In genomic region chr5:28084069-28084468, GRCh38 we compare ENCODE assay signal across 29 cellular contexts.
DNase-seq lines count a peak whose midpoint lies in the region; ATAC-seq, FAIRE-seq and TF ChIP-seq lines count a peak whose summit lies in the region.
"Had no signal": no experiment of that assay in that cellular context is flagged by ENCODE, and none has a peak within 500 bp of the region (broad histone marks: within the 10 kb centered on the region; RNA-seq: fewer than 3 reads in every experiment).

No MANE protein-coding gene starts in this region.

- H2BK15ac ChIP-seq in H1 (ENCODE audit: low read length) (no peak overlapping the region), neuronal stem cell (ENCODE audit: low read length) (no peak overlapping the region)

- TF ChIP-seq RAD21 in H1 (IDR thresholded peaks at IDR 0.05 in 1 of 2, conservative IDR thresholded peaks at IDR 0.05 in 1 of 2; ENCODE audit: low read depth in 2 of 2, low read length in 2 of 2) = no peak

- H3K27me3 ChIP-seq in H1 (replicated peaks in 1 of 4; ENCODE audit: control insufficient read depth in 3 of 4, extremely low read depth in 1 of 4, insufficient read depth in 3 of 4, low read length in 3 of 4) (no peaks in the 10 kb centered on the region), neuronal stem cell (ENCODE audit: control insufficient read depth in 3 of 3, insufficient read depth in 3 of 3, low read depth in 1 of 3, low read length in 3 of 3) (no peaks in the 10 kb centered on the region)
- H3K27me3 ChIP-seq: BLaER1 treated with 17β-estradiol and CSF1 and Interleukin-3, amounts not matched to agents 10 nM and 100 nM; SJCRH30 had no signal

- H3K18ac ChIP-seq in H1 (ENCODE audit: extremely low read depth, low read length) (no peak overlapping the region), neuronal stem cell (ENCODE audit: low read length) (peak overlapping the region; percentile 4)

- no peak overlapping the region for H2BK120ac ChIP-seq in H1 (replicated peaks; ENCODE audit: low read depth, low read length)
- no peak overlapping the region for H2BK120ac ChIP-seq in neuronal stem cell (ENCODE audit: low read depth, low read length)

- H3K79me1 ChIP-seq in H1 (ENCODE audit: low read depth, low read length) (no peaks in the 10 kb centered on the region), neuronal stem cell (ENCODE audit: low read depth, low read length) (no peaks in the 10 kb centered on the region)

- H4K8ac ChIP-seq in H1 (ENCODE audit: extremely low read depth, insufficient read depth, low read length) (no peak overlapping the region), neuronal stem cell (ENCODE audit: low read depth, low read length) (no peak overlapping the region)

- TF ChIP-seq CTCF in H1 (IDR thresholded peaks at IDR 0.05; ENCODE audit: control extremely low read depth in 1 of 3, insufficient read depth in 1 of 3, low read depth in 1 of 3, low read length in 3 of 3) = no peak

- no peak overlapping the region for H3K14ac ChIP-seq in H1 (ENCODE audit: insufficient read length)
- no peak overlapping the region for H3K14ac ChIP-seq in neuronal stem cell (ENCODE audit: low read length)

- H2BK20ac ChIP-seq in H1 (ENCODE audit: low read length) = no peak overlapping the region

- no peak overlapping the region for H2AK5ac ChIP-seq in H1 (ENCODE audit: low read depth, low read length)
- H2AK5ac ChIP-seq in neuronal stem cell (ENCODE audit: low read depth, low read length) = no peak overlapping the region

- FAIRE-seq in HTR-8/SVneo (lab: Jason Lieb, UNC) (peak; percentile 52), H1 (lab: Jason Lieb, UNC) (no peak), urothelium cell line (lab: Jason Lieb, UNC) (peak; percentile 50)
- FAIRE-seq: A549, GM12878 had no signal

- POLR2A ChIA-PET in H1 (lab: Charles Lee; ENCODE audit: partially characterized antibody) = no interaction called here

- no peak overlapping the region for H3K4ac ChIP-seq in H1 (replicated peaks; ENCODE audit: insufficient read length, low read depth, low read length)
- H3K4ac ChIP-seq in neuronal stem cell (ENCODE audit: low read length) = peak overlapping the region; percentile 66

- TF ChIP-seq POLR2A in H1 (IDR thresholded peaks at IDR 0.05; ENCODE audit: control extremely low read depth in 1 of 2, low read depth in 2 of 2, low read length in 2 of 2) = no peak

- H2BK12ac ChIP-seq in H1 (ENCODE audit: low read depth, low read length) (no peak overlapping the region), neuronal stem cell (ENCODE audit: low read length) (no peak overlapping the region)

- H4K91ac ChIP-seq in H1 (replicated peaks; ENCODE audit: insufficient read length, low read length) (no peak overlapping the region), neuronal stem cell (ENCODE audit: low read depth, low read length, poor library complexity) (no peak overlapping the region)

- ATAC-seq in GM21825 (IDR thresholded peaks at IDR 0.05; ENCODE audit: unreplicated experiment) = no peak
- ATAC-seq: A549, GM12878, PC-3, SK-N-SH treated with all-trans-retinoic acid at 6 μM for 48 hours had no signal

- no peaks in the 10 kb centered on the region for H3K4me1 ChIP-seq in H1 (replicated peaks in 1 of 4; ENCODE audit: control insufficient read depth in 3 of 4, insufficient read depth in 4 of 4, low read length in 3 of 4)
- H3K4me1 ChIP-seq in neuronal stem cell (ENCODE audit: control insufficient read depth in 2 of 2, insufficient read depth in 1 of 2, low read depth in 1 of 2, low read length in 2 of 2) = no peaks in the 10 kb centered on the region
- H3K4me1 ChIP-seq: A549; BLaER1 treated with 17β-estradiol and CSF1 and Interleukin-3, amounts not matched to agents 10 nM and 100 nM; SJCRH30 had no signal

- H2BK5ac ChIP-seq in H1 (ENCODE audit: low read depth, low read length) (no peak overlapping the region), neuronal stem cell (ENCODE audit: low read length) (peak overlapping the region; percentile 24)

- DNase-seq in HTR-8/SVneo (ENCODE audit: insufficient read length, low spot score) (no peak), H1 (ENCODE audit: low read depth in 1 of 2, low spot score in 2 of 2) (no peak), neuronal stem cell (ENCODE audit: low spot score) (no peak), urothelium cell line (ENCODE audit: low spot score) (no peak), NCI-H345 (lab: John Stamatoyannopoulos, UW) (no peak)
- no peak for DNase-seq in activated CD4-positive, alpha-beta T cell treated with anti-CD3 and anti-CD28 coated beads, Interleukin-2, amount 50 U/mL, for 1 hour
- DNase-seq: AML-193; CD4-positive, alpha-beta T cell; COR-L47; DMS53; EL; GDM1; GOT3; Karpas-422; NCI-H1105; NCI-H1436 treated with DMSO at 0.1 percent for 48 hours; NCI-H187 treated with DMSO at 0.1 percent for 48 hours; NCI-H446; NCI-H524 treated with DMSO at 0.1 percent for 48 hours; NCI-H774; NK-92 treated with Interleukin-12 subunit alpha and Interleukin-12 subunit beta, amount 100 ng/mL, for 24 hours; PC-3; SJCRH30 had no signal

- no peaks in the 10 kb centered on the region for H3K79me2 ChIP-seq in H1 (ENCODE audit: control insufficient read depth in 1 of 2, insufficient read depth in 2 of 2, low read length in 2 of 2)

- no peak overlapping the region for H3K56ac ChIP-seq in H1 (replicated peaks; ENCODE audit: insufficient read length, low read depth, low read length)

- no peak for TF ChIP-seq EP300 in H1 (IDR thresholded peaks at IDR 0.05; ENCODE audit: borderline replicate concordance in 1 of 2, low read depth in 2 of 2, low read length in 2 of 2)

- peaks cover 0 to 7% of the 10 kb centered on the region in 2 experiments; a peak in 1 of 4 replicates for H3K9me3 ChIP-seq in H1 (ENCODE audit: insufficient read depth in 2 of 2, low read depth in 1 of 2, low read length in 1 of 2)
- H3K9me3 ChIP-seq in neuronal stem cell (replicated peaks in 1 of 2; ENCODE audit: control insufficient read depth in 2 of 2, insufficient read depth in 1 of 2, low read depth in 1 of 2, low read length in 2 of 2) = peaks cover 0 to 17% of the 10 kb centered on the region in 2 donors
- H3K9me3 ChIP-seq: A549; BLaER1 treated with 17β-estradiol and CSF1 and Interleukin-3, amounts not matched to agents 10 nM and 100 nM; SJCRH30 had no signal

- no peak overlapping the region for H3K23ac ChIP-seq in H1 (ENCODE audit: insufficient read length)
- H3K23ac ChIP-seq in neuronal stem cell (ENCODE audit: low read depth, low read length, poor library complexity) = peak overlapping the region; percentile 73

- H3K4me3 ChIP-seq in H1 (ENCODE audit: extremely low read depth in 1 of 4, insufficient read depth in 2 of 4, low read depth in 3 of 4, low read length in 4 of 4) (no peak overlapping the region), neuronal stem cell (ENCODE audit: low read length in 2 of 2) (no peak overlapping the region)
- H3K4me3 ChIP-seq: A549; BLaER1 treated with 17β-estradiol and CSF1 and Interleukin-3, amounts not matched to agents 10 nM and 100 nM; GM12878; SJCRH30 had no signal

- H4K5ac ChIP-seq in H1 (ENCODE audit: insufficient read length, low read depth, low read length) = no peak overlapping the region

- H3K4me2 ChIP-seq in H1 (ENCODE audit: insufficient read depth in 1 of 2, low read depth in 2 of 2, low read length in 2 of 2) (no peak overlapping the region), neuronal stem cell (ENCODE audit: insufficient read depth, low read length, poor library complexity, severe bottlenecking) (no peak overlapping the region)
- H3K4me2 ChIP-seq: A549; BLaER1 treated with 17β-estradiol and CSF1 and Interleukin-3, amounts not matched to agents 10 nM and 100 nM had no signal

- H3K36me3 ChIP-seq in H1 (ENCODE audit: control insufficient read depth in 2 of 4, insufficient read depth in 4 of 4, low read length in 3 of 4) (no peaks in the 10 kb centered on the region), neuronal stem cell (replicated peaks in 1 of 2; ENCODE audit: control insufficient read depth in 2 of 2, insufficient read depth in 2 of 2, low read length in 2 of 2) (no peaks in the 10 kb centered on the region)
- H3K36me3 ChIP-seq: BLaER1 treated with 17β-estradiol and CSF1 and Interleukin-3, amounts not matched to agents 10 nM and 100 nM; SJCRH30 had no signal

- CTCF ChIA-PET in H1 (lab: Charles Lee; ENCODE audit: partially characterized antibody) = interaction anchor here (0.8 kb wide), 1 partner anchor 15 kb away, joined by 3 read pairs; no protein-coding TSS in a partner anchor

- 0 out of 2 replicates have a peak overlapping the region, but pooled peaks have one; percentile 22 for H2AFZ ChIP-seq in H1 (ENCODE audit: low read length)
- H2AFZ ChIP-seq in neuronal stem cell (ENCODE audit: low read length) = peak overlapping the region; percentile 36

- H3K27ac ChIP-seq in H1 (ENCODE audit: low read depth, low read length) (no peak overlapping the region), neuronal stem cell (replicated peaks; ENCODE audit: low read length) (no peak overlapping the region)
- H3K27ac ChIP-seq: A549; BLaER1 treated with 17β-estradiol and CSF1 and Interleukin-3, amounts not matched to agents 10 nM and 100 nM; HL-60; SJCRH30 had no signal

- H3K9ac ChIP-seq in H1 (replicated peaks in 1 of 4; ENCODE audit: extremely low read depth in 1 of 4, low read depth in 3 of 4, low read length in 3 of 4) (no peak overlapping the region), neuronal stem cell (ENCODE audit: low read depth, low read length, poor library complexity) (no peak overlapping the region)
- H3K9ac ChIP-seq: BLaER1 treated with 17β-estradiol and CSF1 and Interleukin-3, amounts not matched to agents 10 nM and 100 nM had no signal

- no peaks in the 10 kb centered on the region for H3K23me2 ChIP-seq in H1 (ENCODE audit: low read depth, low read length)

- WGBS in H1 (ENCODE audit: extremely low coverage in 1 of 2, insufficient coverage in 1 of 2, insufficient read length in 1 of 2, insufficient replicate concordance in 2 of 2, low coverage in 1 of 2, low lambda C conversion rate in 2 of 2, missing lambda C conversion rate in 1 of 2), 2 experiments = 94% methylated on average over 11 of the region's 11 CpGs; no CpG with 5 or more reads in 1 of the 2 experiments
- WGBS in neuronal stem cell (ENCODE audit: extremely low coverage in 2 of 2, insufficient read length in 2 of 2, insufficient replicate concordance in 1 of 2), 2 donors = no CpG with 5 or more reads among the region's 11 CpGs

- H4K20me1 ChIP-seq in H1 (replicated peaks in 1 of 2; ENCODE audit: control insufficient read depth in 1 of 2, insufficient read depth in 2 of 2, low read length in 2 of 2) = no peaks in the 10 kb centered on the region
- H4K20me1 ChIP-seq: BLaER1 treated with 17β-estradiol and CSF1 and Interleukin-3, amounts not matched to agents 10 nM and 100 nM had no signal

TF ChIP-seq in H1, 55 proteins besides CTCF, POLR2A, EP300 and RAD21 (continues in another document):
- no peak for TF ChIP-seq FOSL1 (IDR thresholded peaks at IDR 0.05; ENCODE audit: insufficient read depth, low read depth, low read length)
- TF ChIP-seq SIN3A (conservative IDR thresholded peaks at IDR 0.05 in 1 of 2, IDR thresholded peaks at IDR 0.05 in 1 of 2; ENCODE audit: low read depth in 1 of 2, low read length in 2 of 2) = no peak
